ENCODE assay signal across 9 cellular contexts in genomic region chr6:67451874-67452273, GRCh38.
"Had no signal": no experiment of that assay in that cellular context is flagged by ENCODE, and none has a peak within 500 bp of the region (broad histone marks: within the 10 kb centered on the region; RNA-seq: fewer than 3 reads in every experiment).

No MANE protein-coding gene starts in this region.

- H3K9ac ChIP-seq: GM23248 had no signal

- H3K36me3 ChIP-seq: HAP-1 had no signal

- H3K4me3 ChIP-seq: GM23248, HAP-1, K562 had no signal

- FAIRE-seq: K562 had no signal

- H3K4me1 ChIP-seq: HAP-1 had no signal

- H3K27ac ChIP-seq: GM23248, HL-60 had no signal

- H3K9me3 ChIP-seq: HAP-1 had no signal

- DNase-seq: GM23248, GOT3, H7, HFFc6, IMR-90 had no signal

- H2AFZ ChIP-seq: GM23248 had no signal

- ATAC-seq: HCT116, K562 had no signal
